Comparison of ENCODE assay signal across 10 cellular contexts in the genomic region with DNA sequence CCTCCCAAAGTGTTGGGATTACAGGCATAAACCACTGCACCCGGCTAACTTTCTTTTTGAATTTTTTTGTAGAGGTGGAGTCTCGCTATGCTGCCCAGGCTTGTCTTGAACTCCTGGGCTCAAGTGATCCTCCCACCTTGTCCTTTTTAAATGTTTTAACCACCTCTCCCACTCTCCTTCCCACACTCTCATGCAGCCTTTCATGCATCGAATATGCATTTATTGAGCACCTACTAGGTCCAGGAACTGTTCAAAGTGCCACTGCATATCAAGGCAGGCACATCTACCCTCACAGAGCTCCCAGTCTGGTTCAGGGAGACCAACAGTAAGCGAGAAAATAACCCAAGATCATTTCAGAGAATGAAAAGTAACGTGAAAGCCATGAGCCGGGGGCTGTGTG. TPM values are rescaled to one million over a fixed set of nuclear protein-coding genes. Genes with fewer than 3 reads are reported as not detected.
A peak's percentile ranks its signal among the peaks of the same experiment; 100 is the strongest.
DNase-seq lines count a peak whose midpoint lies in the region; ATAC-seq and TF ChIP-seq lines count a peak whose summit lies in the region.
"Had no signal": no experiment of that assay in that cellular context is flagged by ENCODE, and none has a peak within 500 bp of the region (broad histone marks: within the 10 kb centered on the region; RNA-seq: fewer than 3 reads in every experiment).

No MANE protein-coding gene starts in this region.

- H3K27ac ChIP-seq in adrenal gland (peak overlapping the region in 3 of 5 donors; percentile 85 to 90 (median 87)), right lobe of liver (peak overlapping the region; percentile 94 to 100 (median 94)), thoracic aorta (peak overlapping the region; percentile 91 to 94)

- no peaks in the 10 kb centered on the region for H3K9me3 ChIP-seq in adrenal gland (replicated peaks in 1 of 3)
- H3K9me3 ChIP-seq in right lobe of liver = no peaks in the 10 kb centered on the region
- H3K9me3 ChIP-seq in thoracic aorta = no peaks in the 10 kb centered on the region

- H3K9me3 Mint-ChIP-seq in activated CD8-positive, alpha-beta memory T cell treated with anti-CD3 and anti-CD28 coated beads, Interleukin-2, amount 10 ng/mL, durations not matched to agents 7 days and 5 days (ENCODE audit: low read depth) = no peaks in the 10 kb centered on the region

- CTCF ChIA-PET in activated CD8-positive, alpha-beta memory T cell treated with anti-CD3 and anti-CD28 coated beads, Interleukin-2, amount 10 ng/mL, durations not matched to agents 7 days and 5 days (lab: Charles Lee) = interaction anchor here (0.9 to 3.7 kb wide), 9 partner anchors 9 to 81 kb away, joined by 3 to 38 read pairs (median 4); no protein-coding TSS in a partner anchor

- intact Hi-C loops in adrenal gland (cut with DNase I) = no loop called here
- intact Hi-C loops in right lobe of liver (cut with DNase I) = no loop called here

- peak overlapping the region; percentile 84 for H3K27ac Mint-ChIP-seq in activated CD8-positive, alpha-beta memory T cell treated with anti-CD3 and anti-CD28 coated beads, Interleukin-2, amount 10 ng/mL, durations not matched to agents 7 days and 5 days

- no peaks in the 10 kb centered on the region for H3K27me3 ChIP-seq in adrenal gland
- H3K27me3 ChIP-seq in right lobe of liver = no peaks in the 10 kb centered on the region
- H3K27me3 ChIP-seq in thoracic aorta (replicated peaks; ENCODE audit: insufficient read depth) = no peaks in the 10 kb centered on the region

- TF ChIP-seq CTCF in adrenal gland (IDR thresholded peaks at IDR 0.05) = no peak
- TF ChIP-seq CTCF in right lobe of liver (IDR thresholded peaks at IDR 0.05) = no peak
- TF ChIP-seq CTCF in thoracic aorta (IDR thresholded peaks at IDR 0.05) = no peak

- H3K36me3 Mint-ChIP-seq in activated CD8-positive, alpha-beta memory T cell treated with anti-CD3 and anti-CD28 coated beads, Interleukin-2, amount 10 ng/mL, durations not matched to agents 7 days and 5 days = peaks cover 9% of the 10 kb centered on the region

- 87 to 96% (median 90%) methylated on average over 6 of the region's 6 CpGs for WGBS in adrenal gland, 4 donors
- 49% methylated on average over 6 of the region's 6 CpGs for WGBS in right lobe of liver (ENCODE audit: insufficient coverage, low coverage, low lambda C conversion rate, missing lambda C conversion rate)

- no peak for ATAC-seq in activated CD8-positive, alpha-beta memory T cell treated with anti-CD3 and anti-CD28 coated beads, Interleukin-2, amount 10 ng/mL, durations not matched to agents 7 days and 5 days
- ATAC-seq in right lobe of liver = no peak
- no peak for ATAC-seq in thoracic aorta (ENCODE audit: insufficient number of reproducible peaks, low FRiP score, low read depth)
- no peak for ATAC-seq in GM18868 (IDR thresholded peaks at IDR 0.05; ENCODE audit: unreplicated experiment)

- H3K4me3 ChIP-seq in adrenal gland (peak overlapping the region in 1 of 4 donors; percentile 95), right lobe of liver (peak overlapping the region; percentile 66 to 97 (median 87)), thoracic aorta (peak overlapping the region; percentile 93)

- H3K36me3 ChIP-seq in adrenal gland (replicated peaks in 1 of 2) = no peaks in the 10 kb centered on the region
- no peaks in the 10 kb centered on the region for H3K36me3 ChIP-seq in right lobe of liver
- no peaks in the 10 kb centered on the region for H3K36me3 ChIP-seq in thoracic aorta

- H3K4me3 Mint-ChIP-seq in activated CD8-positive, alpha-beta memory T cell treated with anti-CD3 and anti-CD28 coated beads, Interleukin-2, amount 10 ng/mL, durations not matched to agents 7 days and 5 days = peak overlapping the region; percentile 87

- no peaks in the 10 kb centered on the region for H3K27me3 Mint-ChIP-seq in activated CD8-positive, alpha-beta memory T cell treated with anti-CD3 and anti-CD28 coated beads, Interleukin-2, amount 10 ng/mL, durations not matched to agents 7 days and 5 days

- peaks cover 30% of the 10 kb centered on the region for H3K4me1 Mint-ChIP-seq in activated CD8-positive, alpha-beta memory T cell treated with anti-CD3 and anti-CD28 coated beads, Interleukin-2, amount 10 ng/mL, durations not matched to agents 7 days and 5 days

- no peak for DNase-seq in activated CD8-positive, alpha-beta memory T cell treated with anti-CD3 and anti-CD28 coated beads, Interleukin-2, amount 10 ng/mL, durations not matched to agents 7 days and 5 days
- no peak for DNase-seq in activated CD8-positive, alpha-beta memory T cell treated with anti-CD3 and anti-CD28 coated beads, Interleukin-2, amount 50 U/mL, for 48 hours
- DNase-seq in adrenal gland (no peak), right lobe of liver (no peak), thoracic aorta (ENCODE audit: low spot score) (no peak), NCI-H187 (lab: John Stamatoyannopoulos, UW) (no peak), D341Med (ENCODE audit: low spot score) (no peak)
- DNase-seq: COR-L47, posterior cingulate gyrus had no signal

- TF ChIP-seq POLR2A in adrenal gland (IDR thresholded peaks at IDR 0.05) (no peak), right lobe of liver (IDR thresholded peaks at IDR 0.05) (no peak)

- H3K4me1 ChIP-seq in adrenal gland (replicated peaks in 1 of 2) (peaks cover 4 to 10% of the 10 kb centered on the region in 2 donors), right lobe of liver (peaks cover 0 to 34% (median 9%) of the 10 kb centered on the region in 4 donors), thoracic aorta (ENCODE audit: control insufficient read depth in 1 of 2, low read depth in 2 of 2) (peaks cover 16 to 18% of the 10 kb centered on the region in 2 donors)

RNA-seq across cellular contexts. Expression of gene TICAM1, which starts 1.2 kb away (rescaled TPM):
- 10 to 100 TPM; 19.5 to 22.4 TPM for total RNA-seq in activated CD8-positive, alpha-beta memory T cell treated with anti-CD3 and anti-CD28 coated beads, Interleukin-2, amount 10 ng/mL, durations not matched to agents 7 days and 5 days
- 10 to 100 TPM in 1 of 8 donors, 1 to 10 TPM in 7; 1.9 to 12.0 (median 6.8) TPM for total RNA-seq in adrenal gland
- polyA plus RNA-seq in adrenal gland = 1 to 10 TPM; 1.9 to 9.3 (median 7.4) TPM
- total RNA-seq in right lobe of liver = 10 to 100 TPM in 1 of 6 experiments, 1 to 10 TPM in 5; 6.9 to 14.6 (median 9.4) TPM
- total RNA-seq in thoracic aorta = 10 to 100 TPM; 10.0 to 14.0 TPM

RNA-seq across cellular contexts. Expression of gene PLIN3, which starts 37.1 kb away (rescaled TPM):
- total RNA-seq in activated CD8-positive, alpha-beta memory T cell treated with anti-CD3 and anti-CD28 coated beads, Interleukin-2, amount 10 ng/mL, durations not matched to agents 7 days and 5 days = 10 to 100 TPM; 29.0 to 32.4 TPM
- 100 to 1,000 TPM in 6 of 8 donors, 10 to 100 TPM in 2; 64.9 to 181 (median 109) TPM for total RNA-seq in adrenal gland
- 10 to 100 TPM; 21.3 to 59.2 (median 32.3) TPM for polyA plus RNA-seq in adrenal gland
- 10 to 100 TPM; 10.8 to 53.9 (median 19.6) TPM for total RNA-seq in right lobe of liver
- total RNA-seq in thoracic aorta = 10 to 100 TPM; 41.7 to 51.6 TPM

RNA-seq across cellular contexts. Expression of gene FEM1A, which starts 38.8 kb away (rescaled TPM):
- total RNA-seq in activated CD8-positive, alpha-beta memory T cell treated with anti-CD3 and anti-CD28 coated beads, Interleukin-2, amount 10 ng/mL, durations not matched to agents 7 days and 5 days = 10 to 100 TPM; 11.5 to 16.8 TPM
- total RNA-seq in adrenal gland (10 to 100 TPM; 11.0 to 25.8 (median 18.1) TPM), right lobe of liver (10 to 100 TPM in 2 of 6 experiments, 1 to 10 TPM in 4; 4.7 to 11.9 (median 5.6) TPM), thoracic aorta (10 to 100 TPM; 15.7 to 17.1 TPM)
- 1 to 10 TPM; 3.6 to 5.9 (median 4.3) TPM for polyA plus RNA-seq in adrenal gland
